In genomic region chr5:14676320-14676719, GRCh38 we compare ENCODE assay signal across 8 cellular contexts. TPM values are rescaled to one million over a fixed set of nuclear protein-coding genes. Genes with fewer than 3 reads are reported as not detected.
A peak's percentile ranks its signal among the peaks of the same experiment; 100 is the strongest.
DNase-seq lines count a peak whose midpoint lies in the region; ATAC-seq and TF ChIP-seq lines count a peak whose summit lies in the region.

No MANE protein-coding gene starts in this region.

- no peaks in the 10 kb centered on the region for H3K27me3 Mint-ChIP-seq in natural killer cell treated with Interleukin-12 subunit alpha and Interleukin-12 subunit beta and Interleukin-15 and Interleukin-18, amount 100 ng/mL, for 72 hours

- no peaks in the 10 kb centered on the region for H3K9me2 ChIP-seq in Loucy (replicated peaks; ENCODE audit: low read depth, low read length)

- H3K4me1 ChIP-seq in Loucy (ENCODE audit: insufficient read depth, low read length, poor library complexity, severe bottlenecking) = peaks cover 40% of the 10 kb centered on the region

- TF ChIP-seq CTCF in Loucy (conservative IDR thresholded peaks at IDR 0.05; ENCODE audit: low read length) = no peak

- peaks cover 85% of the 10 kb centered on the region for H3K79me2 ChIP-seq in Loucy (ENCODE audit: insufficient read depth, low read length)

- H3K9me3 Mint-ChIP-seq in natural killer cell treated with Interleukin-12 subunit alpha and Interleukin-12 subunit beta and Interleukin-15 and Interleukin-18, amount 100 ng/mL, for 72 hours = no peaks in the 10 kb centered on the region

- no peak overlapping the region for H2AFZ ChIP-seq in Loucy (ENCODE audit: low read length)

- peak overlapping the region; percentile 42 for H3K4me3 ChIP-seq in Loucy (ENCODE audit: low read length, poor library complexity, severe bottlenecking)

- intact Hi-C loops in head of caudate nucleus (cut with DNase I) = no loop called here

- H3K36me3 Mint-ChIP-seq in natural killer cell treated with Interleukin-12 subunit alpha and Interleukin-12 subunit beta and Interleukin-15 and Interleukin-18, amount 100 ng/mL, for 72 hours = peaks cover 33% of the 10 kb centered on the region

- H3K27ac Mint-ChIP-seq in natural killer cell treated with Interleukin-12 subunit alpha and Interleukin-12 subunit beta and Interleukin-15 and Interleukin-18, amount 100 ng/mL, for 72 hours = peak overlapping the region; percentile 86 to 93

- ATAC-seq in GM18502 (IDR thresholded peaks at IDR 0.05; ENCODE audit: poor library complexity, unreplicated experiment) = peak; percentile 47
- peak; percentile 81 to 87 for ATAC-seq in natural killer cell treated with Interleukin-12 subunit alpha and Interleukin-12 subunit beta and Interleukin-15 and Interleukin-18, amount 100 ng/mL, for 72 hours

- peak overlapping the region; percentile 58 for H3K4me2 ChIP-seq in Loucy (ENCODE audit: low read depth, low read length, poor library complexity, severe bottlenecking)

- H3K4me1 Mint-ChIP-seq in natural killer cell treated with Interleukin-12 subunit alpha and Interleukin-12 subunit beta and Interleukin-15 and Interleukin-18, amount 100 ng/mL, for 72 hours (ENCODE audit: low read depth in 2 of 2) = peaks cover 67 to 72% of the 10 kb centered on the region in 2 donors

- peak overlapping the region; percentile 89 for H3K4me3 Mint-ChIP-seq in natural killer cell treated with Interleukin-12 subunit alpha and Interleukin-12 subunit beta and Interleukin-15 and Interleukin-18, amount 100 ng/mL, for 72 hours

- H3K36me3 ChIP-seq in Loucy (ENCODE audit: insufficient read depth, low read length) = peaks cover 57% of the 10 kb centered on the region; the same call in 1 of the 2 replicates

- peak overlapping the region; percentile 45 for H3K9ac ChIP-seq in Loucy (ENCODE audit: low read depth, low read length, poor library complexity, severe bottlenecking)

- H3F3A ChIP-seq in Loucy (ENCODE audit: low read depth) = no peaks in the 10 kb centered on the region

- no peaks in the 10 kb centered on the region for H3K27me3 ChIP-seq in Loucy (ENCODE audit: insufficient read depth, low read length, poor library complexity, severe bottlenecking)

- DNase-seq in H4 (ENCODE audit: low spot score) (peak; percentile 53), astrocyte of the hippocampus (ENCODE audit: low read depth, low spot score) (peak; percentile 61), head of caudate nucleus (no peak), activated gamma-delta T cell (lab: John Stamatoyannopoulos, UW) (no peak), 8988T (no peak)
- no peak for DNase-seq in natural killer cell treated with Interleukin-12 subunit alpha and Interleukin-12 subunit beta and Interleukin-15 and Interleukin-18, amount 100 ng/mL, for 72 hours (ENCODE audit: low spot score)

- no peaks in the 10 kb centered on the region for H3K9me3 ChIP-seq in Loucy (ENCODE audit: insufficient read depth, low read depth, low read length)

- H4K20me1 ChIP-seq in Loucy (ENCODE audit: insufficient read depth, low read length, poor library complexity, severe bottlenecking) = peaks cover 67% of the 10 kb centered on the region

RNA-seq across cellular contexts. Expression of gene OTULIN, which starts 11.8 kb away (rescaled TPM):
- 23.0 and 32.7 TPM in 2 replicates for total RNA-seq in H4 (2014; rRNA removed; shearing (Covaris generic))
- total RNA-seq in natural killer cell treated with Interleukin-12 subunit alpha and Interleukin-12 subunit beta and Interleukin-15 and Interleukin-18, amount 100 ng/mL, for 72 hours = 100 to 1,000 TPM; 111 to 135 TPM

Comparison
In these comparisons a context has a peak if more than half of its experiments do, and no peak if none do; other contexts are left out.
1. DNase-seq: peak in H4 (single experiment) and astrocyte of the hippocampus (single experiment); none in natural killer cell treated with Interleukin-12 subunit alpha and Interleukin-12 subunit beta and Interleukin-15 and Interleukin-18, amount 100 ng/mL, for 72 hours (single experiment), head of caudate nucleus (0 of 42), activated gamma-delta T cell (single experiment) and 8988T (single experiment).